In the genomic region with DNA sequence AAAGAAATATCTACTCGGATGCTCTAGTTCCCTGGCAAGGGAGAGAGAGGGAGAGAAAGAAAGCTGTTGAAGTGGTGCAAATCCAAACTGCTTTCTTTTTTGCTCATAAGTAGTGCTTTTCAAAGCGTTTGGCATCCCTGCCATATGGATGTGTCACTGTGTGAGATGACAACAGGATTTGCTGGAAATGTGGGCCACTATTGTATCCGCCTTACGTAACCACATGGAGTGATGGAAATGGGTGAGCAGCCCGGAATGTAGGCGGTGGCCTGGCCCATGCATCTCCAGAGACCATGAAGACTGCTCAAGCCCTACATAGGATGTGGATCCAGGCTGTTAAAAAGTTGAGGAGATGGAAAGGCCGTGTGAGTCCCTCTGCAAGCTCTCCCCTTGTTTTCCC, we compare ENCODE assay signal across 13 cellular contexts. TPM values are rescaled to one million over a fixed set of nuclear protein-coding genes. Genes with fewer than 3 reads are reported as not detected.
DNase-seq lines count a peak whose midpoint lies in the region; ATAC-seq and TF ChIP-seq lines count a peak whose summit lies in the region.
"Had no signal": no experiment of that assay in that cellular context is flagged by ENCODE, and none has a peak within 500 bp of the region (broad histone marks: within the 10 kb centered on the region; RNA-seq: fewer than 3 reads in every experiment).

No MANE protein-coding gene starts in this region.

- DNase-seq in EL (peak; percentile 46), astrocyte of the hippocampus (ENCODE audit: low read depth, low spot score) (peak; percentile 44), heart left ventricle (peak in 4 of 5 donors; percentile 27 to 56 (median 46)), osteoblast (ENCODE audit: insufficient read length, low spot score, missing footprints) (no peak), prostate gland (ENCODE audit: low spot score) (no peak), dedifferentiated amniotic fluid mesenchymal stem cell (ENCODE audit: extremely low spot score) (no peak)
- DNase-seq: activated CD4-positive, alpha-beta T cell treated with anti-CD3 and anti-CD28 coated beads for 4 hours; NCI-H2081 treated with DMSO at 0.1 percent for 48 hours had no signal

- no peaks in the 10 kb centered on the region for H3K9me3 ChIP-seq in heart left ventricle
- no peaks in the 10 kb centered on the region for H3K9me3 ChIP-seq in osteoblast (ENCODE audit: low read depth, low read length)
- H3K9me3 ChIP-seq in prostate gland = no peaks in the 10 kb centered on the region
- H3K9me3 ChIP-seq: body of pancreas had no signal

- TF ChIP-seq POLR2A in heart left ventricle (IDR thresholded peaks at IDR 0.05) (no peak), prostate gland (IDR thresholded peaks at IDR 0.05) (no peak)

- intact Hi-C loops in heart left ventricle (cut with DNase I) = no loop called here
- intact Hi-C loops in prostate gland (cut with DNase I) = no loop called here

- no peak overlapping the region for H3K4me3 ChIP-seq in heart left ventricle
- H3K4me3 ChIP-seq in osteoblast (ENCODE audit: insufficient read depth, low read length) = peak overlapping the region; percentile 30
- no peak overlapping the region for H3K4me3 ChIP-seq in prostate gland
- H3K4me3 ChIP-seq: body of pancreas had no signal

- WGBS in heart left ventricle, 4 donors = 41 to 61% (median 47%) methylated on average over 7 of the region's 7 CpGs
- WGBS in prostate gland = 64% methylated on average over 7 of the region's 7 CpGs

- ATAC-seq in heart left ventricle = peak; percentile 28 to 71 (median 64)
- ATAC-seq in GM21737 (IDR thresholded peaks at IDR 0.05; ENCODE audit: unreplicated experiment) = no peak
- no peak for ATAC-seq in GM21381 (IDR thresholded peaks at IDR 0.05; ENCODE audit: unreplicated experiment)
- ATAC-seq: body of pancreas had no signal

- TF ChIP-seq CTCF in heart left ventricle (IDR thresholded peaks at IDR 0.05) (no peak), osteoblast (IDR thresholded peaks at IDR 0.05; ENCODE audit: extremely low read depth, low read depth, low read length) (no peak), prostate gland (IDR thresholded peaks at IDR 0.05) (no peak)

- peaks cover 17% of the 10 kb centered on the region for H4K20me1 ChIP-seq in osteoblast (ENCODE audit: insufficient read depth, low read length)

- H3K27ac ChIP-seq in heart left ventricle = peak overlapping the region in 11 of 12 donors; percentile 9 to 51 (median 28)
- peak overlapping the region; percentile 47 for H3K27ac ChIP-seq in osteoblast (ENCODE audit: low read depth, low read length)
- no peak overlapping the region for H3K27ac ChIP-seq in prostate gland
- H3K27ac ChIP-seq: body of pancreas, C4-2B, HL-60 had no signal

- no peaks in the 10 kb centered on the region for H3K27me3 ChIP-seq in heart left ventricle
- H3K27me3 ChIP-seq in osteoblast (ENCODE audit: insufficient read depth, low read length) = no peaks in the 10 kb centered on the region
- no peaks in the 10 kb centered on the region for H3K27me3 ChIP-seq in prostate gland (replicated peaks; ENCODE audit: insufficient read depth)
- H3K27me3 ChIP-seq: body of pancreas had no signal

- no peaks in the 10 kb centered on the region for H3K36me3 ChIP-seq in heart left ventricle
- no peaks in the 10 kb centered on the region for H3K36me3 ChIP-seq in osteoblast (ENCODE audit: insufficient read depth, low read length)
- H3K36me3 ChIP-seq in prostate gland = no peaks in the 10 kb centered on the region

- H3K4me2 ChIP-seq in osteoblast (ENCODE audit: insufficient read depth, low read length) = peak overlapping the region; percentile 66

- H3K79me2 ChIP-seq in osteoblast (ENCODE audit: insufficient read depth, low read length) = peaks cover 61% of the 10 kb centered on the region

- no peak overlapping the region for H2AFZ ChIP-seq in osteoblast (ENCODE audit: low read length)

- H3K4me1 ChIP-seq in heart left ventricle (peaks cover 0 to 53% (median 22%) of the 10 kb centered on the region in 12 donors), osteoblast (ENCODE audit: insufficient read depth, low read length) (peaks cover 14% of the 10 kb centered on the region), prostate gland (replicated peaks) (no peaks in the 10 kb centered on the region)

RNA-seq across cellular contexts. Expression of gene TJP2, which starts 30.8 kb away (rescaled TPM):
- total RNA-seq in heart left ventricle (100 to 1,000 TPM in 4 of 9 donors, 10 to 100 TPM in 5; 56.0 to 139 (median 92.0) TPM), osteoblast (28.6 and 30.4 TPM in 2 replicates), prostate gland (100 to 1,000 TPM; 117 to 166 TPM)
- 10 to 100 TPM; 29.1 to 29.5 TPM for polyA plus RNA-seq in heart left ventricle

Comparison
In these comparisons a context has a peak if more than half of its experiments do, and no peak if none do; other contexts are left out.
1. DNase-seq: peak in EL (single experiment), astrocyte of the hippocampus (single experiment) and heart left ventricle (4 of 5); none in osteoblast (single experiment), prostate gland (single experiment) and dedifferentiated amniotic fluid mesenchymal stem cell (single experiment).
2. ATAC-seq: peak in heart left ventricle (4 of 4); none in GM21737 (single experiment) and GM21381 (single experiment).
3. H3K27ac ChIP-seq: peak in heart left ventricle (11 of 12) and osteoblast (single experiment); none in prostate gland (0 of 2).